ENCODE assay signal across 18 cellular contexts in the genomic region with DNA sequence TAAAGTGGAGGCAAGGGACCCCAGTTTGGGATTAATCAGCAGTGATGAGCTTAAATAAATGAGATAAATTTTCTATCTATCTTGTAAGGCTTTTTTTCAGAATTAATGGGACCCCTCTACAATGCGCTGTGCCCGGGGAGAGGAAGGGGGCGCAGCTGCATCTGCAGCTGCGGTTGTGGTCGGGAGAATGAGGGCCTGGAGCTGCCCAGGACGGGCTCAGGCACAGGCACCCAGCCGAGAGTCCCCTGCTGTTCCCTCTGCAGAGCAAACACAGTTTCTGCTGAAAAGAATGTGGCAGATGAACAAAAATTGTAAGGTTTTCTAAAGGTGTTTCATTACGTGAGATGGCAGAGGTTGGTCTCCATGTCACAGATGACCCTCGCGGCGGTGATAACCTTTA.
A peak's percentile ranks its signal among the peaks of the same experiment; 100 is the strongest.
DNase-seq lines count a peak whose midpoint lies in the region; ATAC-seq and TF ChIP-seq lines count a peak whose summit lies in the region.
"Had no signal": no experiment of that assay in that cellular context is flagged by ENCODE, and none has a peak within 500 bp of the region (broad histone marks: within the 10 kb centered on the region; RNA-seq: fewer than 3 reads in every experiment).

No MANE protein-coding gene starts in this region.

- no peak for TF ChIP-seq POLR2A in prostate gland (IDR thresholded peaks at IDR 0.05)

- H3K27me3 Mint-ChIP-seq in endothelial cell (ENCODE audit: unreplicated experiment) = peaks cover 23% of the 10 kb centered on the region

- H3K4me3 Mint-ChIP-seq in endothelial cell (ENCODE audit: unreplicated experiment) = no peak overlapping the region
- H3K4me3 Mint-ChIP-seq: CD14-positive monocyte had no signal

- 61% methylated on average over 11 of the region's 11 CpGs for WGBS in prostate gland

- no peak overlapping the region for H3K4me3 ChIP-seq in prostate gland
- H3K4me3 ChIP-seq: A549 had no signal

- H3K4me1 ChIP-seq in prostate gland (replicated peaks) = no peaks in the 10 kb centered on the region
- H3K4me1 ChIP-seq: A549, Caco-2 had no signal

- H3K27me3 ChIP-seq in prostate gland (replicated peaks; ENCODE audit: insufficient read depth) = no peaks in the 10 kb centered on the region

- no peaks in the 10 kb centered on the region for H3K36me3 ChIP-seq in prostate gland

- H3K9me3 ChIP-seq in prostate gland = no peaks in the 10 kb centered on the region
- H3K9me3 ChIP-seq: A549, Caco-2 had no signal

- peak overlapping the region; percentile 42 for H3K27ac Mint-ChIP-seq in endothelial cell (ENCODE audit: unreplicated experiment)
- H3K27ac Mint-ChIP-seq: CD14-positive monocyte had no signal

- H3K9me3 Mint-ChIP-seq in endothelial cell (ENCODE audit: unreplicated experiment) = peaks cover 46% of the 10 kb centered on the region

- H3K4me1 Mint-ChIP-seq in endothelial cell (ENCODE audit: unreplicated experiment) = no peaks in the 10 kb centered on the region
- H3K4me1 Mint-ChIP-seq: CD14-positive monocyte had no signal

- ATAC-seq in Right ventricle myocardium superior (ENCODE audit: poor library complexity) = no peak
- no peak for ATAC-seq in left cardiac atrium
- no peak for ATAC-seq in GM18868 (IDR thresholded peaks at IDR 0.05; ENCODE audit: unreplicated experiment)
- ATAC-seq: SK-N-SH treated with all-trans-retinoic acid at 6 μM for 48 hours had no signal

- H3K36me3 Mint-ChIP-seq in endothelial cell (ENCODE audit: low read depth, unreplicated experiment) = peaks cover 32% of the 10 kb centered on the region
- H3K36me3 Mint-ChIP-seq: CD14-positive monocyte had no signal

- intact Hi-C loops in Right ventricle myocardium superior (cut with DNase I) (no loop called here), left cardiac atrium (cut with DNase I) (no loop called here), prostate gland (cut with DNase I) (no loop called here)

- DNase-seq in Right ventricle myocardium superior (peak; percentile 19), left cardiac atrium (no peak), NCI-H345 treated with DMSO at 0.1 percent for 48 hours (lab: John Stamatoyannopoulos, UW; ENCODE audit: unreplicated experiment) (peak; percentile 68), endothelial cell (ENCODE audit: low spot score) (no peak), prostate gland (ENCODE audit: low spot score) (no peak), NCI-H510A (lab: John Stamatoyannopoulos, UW) (no peak)
- DNase-seq: AML-193, Caco-2, KBM-7, NCI-H1694, NCI-H446 treated with DMSO at 0.1 percent for 48 hours, NCI-H774, SHP77, T-helper 1 cell had no signal

- TF ChIP-seq CTCF in endothelial cell (IDR thresholded peaks at IDR 0.05; ENCODE audit: unreplicated experiment) = no peak
- TF ChIP-seq CTCF in prostate gland (IDR thresholded peaks at IDR 0.05) = no peak

- H3K27ac ChIP-seq in prostate gland = no peak overlapping the region
- H3K27ac ChIP-seq: A549 had no signal

Comparison
In these comparisons a context has a peak if more than half of its experiments do, and no peak if none do; other contexts are left out.
1. DNase-seq: peak in Right ventricle myocardium superior (single experiment) and NCI-H345 treated with DMSO at 0.1 percent for 48 hours (single experiment); none in left cardiac atrium (single experiment), endothelial cell (single experiment), prostate gland (single experiment) and NCI-H510A (single experiment).